ENCODE assay signal across 2 cellular contexts in the genomic region with DNA sequence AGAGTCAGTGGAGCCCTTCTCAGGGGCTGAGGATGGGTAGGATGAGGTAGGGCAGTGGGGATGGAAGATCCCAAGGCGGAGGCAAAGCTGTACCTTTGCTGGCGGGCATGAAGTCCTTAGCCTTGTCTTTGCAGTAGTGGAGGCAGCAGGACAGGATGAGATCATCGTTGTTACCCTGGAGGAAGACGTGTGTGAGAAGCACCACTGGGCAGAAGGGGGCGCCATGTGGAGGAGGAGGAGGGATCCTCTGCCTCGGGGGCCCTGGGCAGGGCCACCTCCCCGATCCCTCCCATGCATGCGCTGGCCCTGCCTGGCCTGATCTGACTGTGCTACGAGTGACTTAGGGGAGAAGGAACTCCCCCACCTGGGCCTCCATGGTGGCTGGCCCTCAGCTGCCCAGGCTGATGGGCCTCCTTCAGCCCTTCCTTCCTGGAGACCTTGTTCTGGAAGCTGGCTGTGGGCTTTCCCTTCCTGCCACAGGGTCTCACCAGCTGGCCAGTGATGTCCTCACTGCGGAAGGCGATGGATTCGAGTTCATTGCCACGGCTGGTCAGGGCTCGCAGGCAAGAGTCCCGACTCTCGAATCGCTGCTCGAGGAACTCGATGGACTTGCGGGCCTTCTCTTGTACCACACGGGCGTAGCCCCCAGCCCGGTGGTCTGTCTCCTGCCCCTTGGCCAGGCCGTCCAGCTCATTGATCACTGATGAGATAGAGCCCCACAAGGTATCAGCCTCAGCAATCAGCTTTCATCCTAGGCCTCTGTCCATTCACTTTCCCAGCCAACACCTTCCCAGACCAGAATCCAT.
TF ChIP-seq lines count a peak whose summit lies in the region.

No MANE protein-coding gene starts in this region.

TF ChIP-seq in A549, 52 proteins besides CTCF, POLR2A, EP300 and RAD21:
- TF ChIP-seq SREBF2 (IDR thresholded peaks at IDR 0.05), result no peak
- TF ChIP-seq JUNB (IDR thresholded peaks at IDR 0.05), result no peak
- no peak for TF ChIP-seq NPAS2 (CRISPR knock-in tag; IDR thresholded peaks at IDR 0.05; ENCODE audit: borderline replicate concordance)
- no peak for TF ChIP-seq RFX5 (IDR thresholded peaks at IDR 0.05)
- TF ChIP-seq HOXB13 (CRISPR knock-in tag; IDR thresholded peaks at IDR 0.05; ENCODE audit: low read depth), result no peak
- TF ChIP-seq KDM1A (IDR thresholded peaks at IDR 0.05; ENCODE audit: low read depth), result no peak
- no peak for TF ChIP-seq RCOR1 (IDR thresholded peaks at IDR 0.05; ENCODE audit: low read depth, low read length)
- no peak for TF ChIP-seq CBX2 (IDR thresholded peaks at IDR 0.05; ENCODE audit: borderline replicate concordance, low read depth)
- no peak for TF ChIP-seq FOSB (CRISPR knock-in tag; IDR thresholded peaks at IDR 0.05)
- no peak for TF ChIP-seq KDM5A (IDR thresholded peaks at IDR 0.05)
- no peak for TF ChIP-seq CHD4 (IDR thresholded peaks at IDR 0.05; ENCODE audit: borderline replicate concordance)
- TF ChIP-seq, protein P1, sequence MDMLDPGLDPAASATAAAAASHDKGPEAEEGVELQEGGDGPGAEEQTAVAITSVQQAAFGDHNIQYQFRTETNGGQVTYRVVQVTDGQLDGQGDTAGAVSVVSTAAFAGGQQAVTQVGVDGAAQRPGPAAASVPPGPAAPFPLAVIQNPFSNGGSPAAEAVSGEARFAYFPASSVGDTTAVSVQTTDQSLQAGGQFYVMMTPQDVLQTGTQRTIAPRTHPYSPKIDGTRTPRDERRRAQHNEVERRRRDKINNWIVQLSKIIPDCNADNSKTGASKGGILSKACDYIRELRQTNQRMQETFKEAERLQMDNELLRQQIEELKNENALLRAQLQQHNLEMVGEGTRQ (IDR thresholded peaks at IDR 0.05), result no peak
- TF ChIP-seq MAZ (IDR thresholded peaks at IDR 0.05; ENCODE audit: borderline replicate concordance, low read depth, low read length), result no peak
- TF ChIP-seq, protein P2, sequence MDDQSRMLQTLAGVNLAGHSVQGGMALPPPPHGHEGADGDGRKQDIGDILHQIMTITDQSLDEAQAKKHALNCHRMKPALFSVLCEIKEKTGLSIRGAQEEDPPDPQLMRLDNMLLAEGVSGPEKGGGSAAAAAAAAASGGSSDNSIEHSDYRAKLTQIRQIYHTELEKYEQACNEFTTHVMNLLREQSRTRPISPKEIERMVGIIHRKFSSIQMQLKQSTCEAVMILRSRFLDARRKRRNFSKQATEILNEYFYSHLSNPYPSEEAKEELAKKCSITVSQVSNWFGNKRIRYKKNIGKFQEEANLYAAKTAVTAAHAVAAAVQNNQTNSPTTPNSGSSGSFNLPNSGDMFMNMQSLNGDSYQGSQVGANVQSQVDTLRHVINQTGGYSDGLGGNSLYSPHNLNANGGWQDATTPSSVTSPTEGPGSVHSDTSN (IDR thresholded peaks at IDR 0.05), result no peak

TF ChIP-seq in endothelial cell of umbilical vein, 7 proteins besides CTCF, POLR2A, EP300 and RAD21:
- peak; percentile 24 for TF ChIP-seq JUN (IDR thresholded peaks at IDR 0.05; ENCODE audit: borderline replicate concordance, insufficient read depth, insufficient read length, low read depth)
- no peak for TF ChIP-seq GATA2 (IDR thresholded peaks at IDR 0.05; ENCODE audit: insufficient read depth, insufficient read length, low read depth, low read length)
- TF ChIP-seq, protein P3, sequence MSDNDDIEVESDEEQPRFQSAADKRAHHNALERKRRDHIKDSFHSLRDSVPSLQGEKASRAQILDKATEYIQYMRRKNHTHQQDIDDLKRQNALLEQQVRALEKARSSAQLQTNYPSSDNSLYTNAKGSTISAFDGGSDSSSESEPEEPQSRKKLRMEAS (IDR thresholded peaks at IDR 0.05; ENCODE audit: insufficient read depth, insufficient read length), result no peak
- TF ChIP-seq POLR2AphosphoS5 (IDR thresholded peaks at IDR 0.05; ENCODE audit: insufficient read depth, low read depth, low read length), result peak; percentile 32
